In the genomic region with DNA sequence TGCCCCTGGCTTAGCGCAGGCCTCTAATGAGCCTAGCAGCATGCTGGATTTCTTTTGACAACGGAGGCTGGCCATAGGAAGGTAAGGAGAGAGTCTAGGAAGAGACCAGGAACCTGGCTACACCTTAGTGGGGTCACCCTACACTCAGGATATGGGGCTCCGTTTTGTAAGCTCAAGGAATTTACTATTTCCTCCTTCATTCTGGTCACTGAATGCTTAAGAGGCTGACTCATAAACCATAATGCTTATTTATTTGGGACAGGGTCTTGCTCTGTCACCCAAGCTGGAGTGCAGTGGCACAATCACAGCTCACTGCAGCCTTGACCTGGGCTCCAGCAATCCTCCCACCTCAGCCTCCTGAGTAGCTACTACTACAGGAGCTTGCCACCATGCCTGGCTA, we compare ENCODE assay signal across 21 cellular contexts. TPM values are rescaled to one million over a fixed set of nuclear protein-coding genes. Genes with fewer than 3 reads are reported as not detected.
DNase-seq lines count a peak whose midpoint lies in the region; ATAC-seq, FAIRE-seq and TF ChIP-seq lines count a peak whose summit lies in the region.
"Had no signal": no experiment of that assay in that cellular context is flagged by ENCODE, and none has a peak within 500 bp of the region (broad histone marks: within the 10 kb centered on the region; RNA-seq: fewer than 3 reads in every experiment).

No MANE protein-coding gene starts in this region.

- H3K36me3 ChIP-seq in kidney epithelial cell (ENCODE audit: control insufficient read depth, insufficient read depth, low read length): no peaks in the 10 kb centered on the region

- H2BK15ac ChIP-seq in H9 (ENCODE audit: low read depth, low read length): no peak overlapping the region

- no peaks in the 10 kb centered on the region; the same call in 1 of the 2 replicates for H3K27me3 Mint-ChIP-seq in H9 (ENCODE audit: low read depth)
- H3K27me3 Mint-ChIP-seq in activated CD8-positive, alpha-beta T cell treated with anti-CD3 and anti-CD28 coated beads, Interleukin-2, amount 10 ng/mL, durations not matched to agents 7 days and 5 days (ENCODE audit: low read depth): no peaks in the 10 kb centered on the region
- H3K27me3 Mint-ChIP-seq: CD4-positive, alpha-beta memory T cell had no signal

- no peak overlapping the region for H3K14ac ChIP-seq in H9 (ENCODE audit: insufficient read depth, low read length)

- TF ChIP-seq CTCF in kidney epithelial cell (IDR thresholded peaks at IDR 0.05; ENCODE audit: insufficient read depth, low read length, poor library complexity, severe bottlenecking) (no peak), H9 (conservative IDR thresholded peaks at IDR 0.05) (no peak)

- no peaks in the 10 kb centered on the region; a peak in 2 of 7 replicates for H3K36me3 Mint-ChIP-seq in H9 (ENCODE audit: insufficient read depth in 1 of 3, low read depth in 3 of 3)
- H3K36me3 Mint-ChIP-seq in activated CD8-positive, alpha-beta T cell treated with anti-CD3 and anti-CD28 coated beads, Interleukin-2, amount 10 ng/mL, durations not matched to agents 7 days and 5 days (ENCODE audit: low read depth): peaks cover 70% of the 10 kb centered on the region

- no peaks in the 10 kb centered on the region for H3K79me2 ChIP-seq in H9 (ENCODE audit: insufficient read depth, low read length)

- H3K27ac Mint-ChIP-seq in H9: no peak overlapping the region
- H3K27ac Mint-ChIP-seq in activated CD8-positive, alpha-beta T cell treated with anti-CD3 and anti-CD28 coated beads, Interleukin-2, amount 10 ng/mL, durations not matched to agents 7 days and 5 days: no peak overlapping the region

- H4K5ac ChIP-seq in H9 (ENCODE audit: insufficient read length, low read depth, low read length): no peak overlapping the region

- no peak overlapping the region for H3K4ac ChIP-seq in H9 (ENCODE audit: low read depth, low read length)

- H3K9ac ChIP-seq in H9 (ENCODE audit: extremely low read depth, insufficient read length, low read length): no peak overlapping the region
- H3K9ac ChIP-seq: BLaER1 had no signal

- no peak overlapping the region for H2BK120ac ChIP-seq in H9 (ENCODE audit: low read depth, low read length, poor library complexity, severe bottlenecking)

- H3T11ph ChIP-seq in H9 (ENCODE audit: low read length): no peak overlapping the region

- WGBS in H9 (ENCODE audit: extremely low coverage, insufficient read length, low lambda C conversion rate): no CpG with 5 or more reads among the region's 3 CpGs

- no peak overlapping the region for H3K4me3 Mint-ChIP-seq in H9
- H3K4me3 Mint-ChIP-seq in activated CD8-positive, alpha-beta T cell treated with anti-CD3 and anti-CD28 coated beads, Interleukin-2, amount 10 ng/mL, durations not matched to agents 7 days and 5 days: no peak overlapping the region
- H3K4me3 Mint-ChIP-seq: CD4-positive, alpha-beta memory T cell had no signal

- H4K20me1 ChIP-seq in H9 (ENCODE audit: control insufficient read depth, insufficient read depth, insufficient read length): peaks cover 2% of the 10 kb centered on the region
- H4K20me1 ChIP-seq: BLaER1 had no signal

- POLR2A ChIA-PET in activated CD8-positive, alpha-beta T cell treated with anti-CD3 and anti-CD28 coated beads, Interleukin-2, amount 10 ng/mL, durations not matched to agents 7 days and 5 days (lab: Charles Lee): interaction anchor here (1.0 kb wide), 1 partner anchor 40 kb away, joined by 3 read pairs; no protein-coding TSS in a partner anchor

- no peak overlapping the region for H2AFZ ChIP-seq in H9 (ENCODE audit: low read length)

- no peak for ATAC-seq in activated CD8-positive, alpha-beta T cell treated with anti-CD3 and anti-CD28 coated beads, Interleukin-2, amount 10 ng/mL, durations not matched to agents 7 days and 5 days
- ATAC-seq: A549, HepG2 had no signal

- H3K18ac ChIP-seq in H9 (ENCODE audit: insufficient read length, low read depth, low read length): no peak overlapping the region

- H3K56ac ChIP-seq in H9 (ENCODE audit: insufficient read length, low read depth, low read length): no peak overlapping the region

- no peak overlapping the region for H2BK12ac ChIP-seq in H9 (ENCODE audit: insufficient read length, low read depth, low read length)

- H3K23ac ChIP-seq in H9 (ENCODE audit: insufficient read length, low read depth, low read length): no peak overlapping the region

- FAIRE-seq in H54 (lab: Jason Lieb, UNC): no peak
- FAIRE-seq: A549, GM12891, HepG2 had no signal

- no peaks in the 10 kb centered on the region for H3K9me3 Mint-ChIP-seq in H9
- no peaks in the 10 kb centered on the region for H3K9me3 Mint-ChIP-seq in activated CD8-positive, alpha-beta T cell treated with anti-CD3 and anti-CD28 coated beads, Interleukin-2, amount 10 ng/mL, durations not matched to agents 7 days and 5 days (ENCODE audit: insufficient read depth)

- H3K27ac ChIP-seq in H9 (ENCODE audit: insufficient read length, low read depth, low read length): no peak overlapping the region
- H3K27ac ChIP-seq: A549, BLaER1 had no signal

- 0 out of 2 replicates have a peak, but pooled peaks cover 2% of the 10 kb centered on the region for H3K4me1 ChIP-seq in H9 (ENCODE audit: insufficient read depth, low read length)
- H3K4me1 ChIP-seq: A549, BLaER1 had no signal

- H3K4me3 ChIP-seq in kidney epithelial cell (ENCODE audit: low read depth, low read length): no peak overlapping the region
- H3K4me3 ChIP-seq: A549, BLaER1 had no signal

- CTCF ChIA-PET in activated CD8-positive, alpha-beta T cell treated with anti-CD3 and anti-CD28 coated beads, Interleukin-2, amount 10 ng/mL, durations not matched to agents 7 days and 5 days (lab: Charles Lee): interaction anchor here (1.7 kb wide), 1 partner anchor 141 kb away, joined by 5 read pairs; no protein-coding TSS in a partner anchor

- H3K4me1 Mint-ChIP-seq in H9: peaks cover 3% of the 10 kb centered on the region in 2 experiments; a peak in 2 of 4 replicates
- peaks cover 32% of the 10 kb centered on the region for H3K4me1 Mint-ChIP-seq in activated CD8-positive, alpha-beta T cell treated with anti-CD3 and anti-CD28 coated beads, Interleukin-2, amount 10 ng/mL, durations not matched to agents 7 days and 5 days (ENCODE audit: low read depth)

- H3K4me2 ChIP-seq in H9 (ENCODE audit: insufficient read depth, insufficient read length, low read length): no peak overlapping the region
- H3K4me2 ChIP-seq: A549, BLaER1 had no signal

- TF ChIP-seq POLR2A in H54 (IDR thresholded peaks at IDR 0.05; ENCODE audit: low read depth, low read length): no peak

- no peak overlapping the region for H2AK5ac ChIP-seq in H9 (ENCODE audit: insufficient read length, low read length)

- no peak overlapping the region for H2BK5ac ChIP-seq in H9 (ENCODE audit: insufficient read length, low read length)

- no peaks in the 10 kb centered on the region for H3K23me2 ChIP-seq in H9 (ENCODE audit: insufficient read length, low read depth, low read length, poor library complexity, severe bottlenecking)

- no peak overlapping the region for H4K8ac ChIP-seq in H9 (replicated peaks; ENCODE audit: insufficient read length, low read depth, low read length)

- H3K27me3 ChIP-seq in kidney epithelial cell (ENCODE audit: control insufficient read depth, insufficient read depth, low read length) (no peaks in the 10 kb centered on the region), H9 (ENCODE audit: insufficient read depth, low read length) (no peaks in the 10 kb centered on the region)
- H3K27me3 ChIP-seq: BLaER1 had no signal

- no peaks in the 10 kb centered on the region for H3K9me3 ChIP-seq in H9 (ENCODE audit: control insufficient read depth, low read depth, low read length)
- H3K9me3 ChIP-seq: A549 had no signal

- DNase-seq in A172 (ENCODE audit: low spot score): peak; percentile 35
- DNase-seq in H54 (ENCODE audit: insufficient read length, low spot score): peak; percentile 42
- DNase-seq in astrocyte of the hippocampus (ENCODE audit: low read depth, low spot score): peak; percentile 12
- peak; percentile 23 for DNase-seq in kidney epithelial cell (ENCODE audit: low read depth)
- no peak for DNase-seq in central memory CD4-positive, alpha-beta T cell
- no peak for DNase-seq in H9
- DNase-seq in activated CD8-positive, alpha-beta T cell treated with anti-CD3 and anti-CD28 coated beads, Interleukin-2, amount 10 ng/mL, durations not matched to agents 7 days and 5 days: no peak
- DNase-seq: CD4-positive, alpha-beta memory T cell; DMS153; EL; KBM-7; NCI-H1105 treated with DMSO at 0.1 percent for 48 hours; NCI-H1694; NCI-H510A treated with DMSO at 0.1 percent for 48 hours; NCI-H774; SHP77 treated with DMSO at 0.1 percent for 48 hours had no signal

- H2BK20ac ChIP-seq in H9 (ENCODE audit: low read depth, low read length, poor library complexity, severe bottlenecking): no peak overlapping the region

- H3K79me1 ChIP-seq in H9 (ENCODE audit: insufficient read depth, low read depth, low read length, poor library complexity, severe bottlenecking): no peaks in the 10 kb centered on the region

- no peak overlapping the region for H4K91ac ChIP-seq in H9 (ENCODE audit: insufficient read length, low read depth, low read length)

RNA-seq across cellular contexts. Expression of a gene that starts 38.4 kb away (rescaled TPM):
- 16.9 and 23.0 TPM in 2 replicates for total RNA-seq in A172 (2014; rRNA removed; shearing (Covaris generic))
- total RNA-seq in kidney epithelial cell (31.0 and 31.4 TPM in 2 replicates), H9 (2021) (20.0 and 22.3 TPM in 2 replicates)
- total RNA-seq in activated CD8-positive, alpha-beta T cell treated with anti-CD3 and anti-CD28 coated beads, Interleukin-2, amount 10 ng/mL, durations not matched to agents 7 days and 5 days: 100 to 1,000 TPM; 178 TPM
- total RNA-seq: HepG2, RPMI7951 had no signal

Comparison
In these comparisons a context has a peak if more than half of its experiments do, and no peak if none do; other contexts are left out.
1. DNase-seq: peak in A172 (single experiment), H54 (single experiment), astrocyte of the hippocampus (single experiment) and kidney epithelial cell (single experiment); none in central memory CD4-positive, alpha-beta T cell (single experiment), H9 (single experiment) and activated CD8-positive, alpha-beta T cell treated with anti-CD3 and anti-CD28 coated beads, Interleukin-2, amount 10 ng/mL, durations not matched to agents 7 days and 5 days (single experiment).